19 cellular contexts compared by ENCODE assay signal in genomic region chr7:113291058-113291457, GRCh38.
"Had no signal": no experiment of that assay in that cellular context is flagged by ENCODE, and none has a peak within 500 bp of the region (broad histone marks: within the 10 kb centered on the region; RNA-seq: fewer than 3 reads in every experiment).

No MANE protein-coding gene starts in this region.

- H3K27ac Mint-ChIP-seq: immature natural killer cell, memory B cell, natural killer cell, progenitor cell of endocrine pancreas had no signal

- ATAC-seq: natural killer cell, pancreas had no signal

- H3K36me3 Mint-ChIP-seq: immature natural killer cell, memory B cell, natural killer cell had no signal

- H3K27ac ChIP-seq: dorsolateral prefrontal cortex, neutrophil, pancreas, right atrium auricular region, sigmoid colon, thoracic aorta, tibial nerve, vagina had no signal

- H3K9me3 Mint-ChIP-seq: memory B cell had no signal

- H3K27me3 Mint-ChIP-seq: progenitor cell of endocrine pancreas had no signal

- DNase-seq: dorsolateral prefrontal cortex; effector CD4-positive, alpha-beta T cell; hypothalamus; immature natural killer cell; islet precursor cell; natural killer cell; sigmoid colon; stimulated activated CD4-positive, alpha-beta T cell treated with anti-CD3 and anti-CD28 coated beads, Interleukin-2, amount 100 ng/mL, for 48 hours; stimulated activated naive CD4-positive, alpha-beta T cell had no signal

- H3K27me3 ChIP-seq: dorsolateral prefrontal cortex, neutrophil, pancreas, right atrium auricular region, sigmoid colon, tibial nerve, vagina had no signal

- H3K4me3 Mint-ChIP-seq: immature natural killer cell, memory B cell, natural killer cell had no signal

- H3K36me3 ChIP-seq: neutrophil, pancreas, right atrium auricular region, sigmoid colon, thoracic aorta, tibial nerve, vagina had no signal

- H3K4me3 ChIP-seq: dorsolateral prefrontal cortex, lung, pancreas, right atrium auricular region, sigmoid colon, thoracic aorta, tibial nerve, vagina had no signal

- H3K4me1 Mint-ChIP-seq: immature natural killer cell, memory B cell, natural killer cell had no signal

- H3K9me3 ChIP-seq: neutrophil, pancreas, right atrium auricular region, sigmoid colon, thoracic aorta, tibial nerve, vagina had no signal

- H3K4me1 ChIP-seq: pancreas, right atrium auricular region, tibial nerve, vagina had no signal

- FAIRE-seq: colon had no signal
